7 cellular contexts compared by ENCODE assay signal in genomic region chr17:7932483-7932891, GRCh38. TPM values are rescaled to one million over a fixed set of nuclear protein-coding genes. Genes with fewer than 3 reads are reported as not detected.
DNase-seq lines count a peak whose midpoint lies in the region; ATAC-seq and TF ChIP-seq lines count a peak whose summit lies in the region.

No MANE protein-coding gene starts in this region.

- H3K27me3 ChIP-seq in SU-DHL-6 (ENCODE audit: low read length) (no peaks in the 10 kb centered on the region), endocrine pancreas (ENCODE audit: control insufficient read depth, insufficient read depth, low read length) (no peaks in the 10 kb centered on the region), mesendoderm (ENCODE audit: insufficient read depth, low read length, poor library complexity) (peaks cover 8% of the 10 kb centered on the region), transverse colon (no peaks in the 10 kb centered on the region)

- TF ChIP-seq EP300 in transverse colon (IDR thresholded peaks at IDR 0.05; ENCODE audit: low read depth) = no peak

- WGBS in mesendoderm (ENCODE audit: extremely low coverage, insufficient coverage, low lambda C conversion rate) = no CpG with 5 or more reads among the region's 17 CpGs
- WGBS in transverse colon (ENCODE audit: low coverage in 1 of 2), 2 donors = 0% methylated on average over 17 of the region's 17 CpGs; no CpG with 5 or more reads in 1 of the 2 donors

- H4K5ac ChIP-seq in mesendoderm (ENCODE audit: low read length) = no peak overlapping the region

- DNase-seq in GM10266 (ENCODE audit: extremely low spot score) = peak; percentile 60
- peak; percentile 58 for DNase-seq in mesendoderm
- peak; percentile 43 for DNase-seq in transverse colon

- H3K4me1 ChIP-seq in endocrine pancreas (ENCODE audit: control insufficient read depth, insufficient read depth, low read length) = peaks cover 6% of the 10 kb centered on the region
- peaks cover 5% of the 10 kb centered on the region for H3K4me1 ChIP-seq in mesendoderm (ENCODE audit: control insufficient read depth, low read depth, low read length)
- peaks cover 8 to 37% (median 29%) of the 10 kb centered on the region in 4 donors for H3K4me1 ChIP-seq in transverse colon

- H3K56ac ChIP-seq in mesendoderm (ENCODE audit: low read length) = peak overlapping the region; percentile 100

- H3K4me2 ChIP-seq in SU-DHL-6 (ENCODE audit: low read depth, low read length, poor library complexity, severe bottlenecking) (peak overlapping the region; percentile 87), mesendoderm (ENCODE audit: low read length) (peak overlapping the region; percentile 96)

- 0 out of 2 replicates have a peak, but pooled peaks cover 3% of the 10 kb centered on the region for H4K20me1 ChIP-seq in SU-DHL-6 (ENCODE audit: low read depth, low read length)

- H3K18ac ChIP-seq in mesendoderm (ENCODE audit: low read length) = no peak overlapping the region

- intact Hi-C loops in transverse colon (cut with DNase I; ENCODE audit: low total_unique reads) = no loop called here

- peaks cover 9% of the 10 kb centered on the region for H3K79me1 ChIP-seq in mesendoderm (ENCODE audit: low read length)

- no peak overlapping the region for H3K4ac ChIP-seq in mesendoderm (ENCODE audit: low read depth, low read length)

- no peaks in the 10 kb centered on the region for H3F3A ChIP-seq in SU-DHL-6 (ENCODE audit: insufficient read depth)

- peak overlapping the region; percentile 61 for H3K27ac ChIP-seq in SU-DHL-6 (ENCODE audit: low read depth, low read length)
- no peak overlapping the region for H3K27ac ChIP-seq in mesendoderm (ENCODE audit: low read depth, low read length)
- H3K27ac ChIP-seq in transverse colon = peak overlapping the region; percentile 80 to 89 (median 86)

- H3K9me2 ChIP-seq in SU-DHL-6 (replicated peaks; ENCODE audit: insufficient read depth, low read length) = no peaks in the 10 kb centered on the region

- H4K8ac ChIP-seq in mesendoderm (ENCODE audit: low read depth, low read length) = no peak overlapping the region

- TF ChIP-seq POLR2A in transverse colon (IDR thresholded peaks at IDR 0.05) = no peak

- H3K36me3 ChIP-seq in SU-DHL-6 (ENCODE audit: low read length) (no peaks in the 10 kb centered on the region), endocrine pancreas (ENCODE audit: control insufficient read depth, insufficient read depth, low read length) (no peaks in the 10 kb centered on the region), mesendoderm (ENCODE audit: control insufficient read depth, insufficient read depth, low read length) (peaks cover 2% of the 10 kb centered on the region), transverse colon (peaks cover 0 to 7% (median 3%) of the 10 kb centered on the region in 4 donors)

- peaks cover 33% of the 10 kb centered on the region for H3K79me2 ChIP-seq in SU-DHL-6 (ENCODE audit: insufficient read depth, low read length)
- H3K79me2 ChIP-seq in mesendoderm (ENCODE audit: control insufficient read depth, insufficient read depth, low read length) = peaks cover 2% of the 10 kb centered on the region

- H2BK5ac ChIP-seq in mesendoderm (ENCODE audit: low read length) = peak overlapping the region; percentile 81

- H2BK120ac ChIP-seq in mesendoderm (ENCODE audit: low read depth, low read length) = no peak overlapping the region

- no peak for TF ChIP-seq CTCF in GM10266 (IDR thresholded peaks at IDR 0.05; ENCODE audit: control insufficient read depth, insufficient read depth, low read depth, missing control alignments)
- no peak for TF ChIP-seq CTCF in SU-DHL-6 (IDR thresholded peaks at IDR 0.05; ENCODE audit: insufficient read depth, low read length, poor library complexity, severe bottlenecking)
- TF ChIP-seq CTCF in transverse colon (IDR thresholded peaks at IDR 0.05) = no peak

- peak overlapping the region; percentile 77 for H3K4me3 ChIP-seq in SU-DHL-6 (ENCODE audit: insufficient read depth, low read length, poor library complexity, severe bottlenecking)
- peak overlapping the region; percentile 92 for H3K4me3 ChIP-seq in endocrine pancreas (ENCODE audit: control insufficient read depth, insufficient read depth, low read length)
- H3K4me3 ChIP-seq in mesendoderm (ENCODE audit: low read length) = peak overlapping the region; percentile 94
- H3K4me3 ChIP-seq in transverse colon = peak overlapping the region; percentile 64 to 72 (median 67)

- H3K9ac ChIP-seq in SU-DHL-6 (ENCODE audit: low read length) = peak overlapping the region; percentile 89
- H3K9ac ChIP-seq in endocrine pancreas (ENCODE audit: control insufficient read depth, insufficient read depth, low read length) = peak overlapping the region; percentile 70
- peak overlapping the region; percentile 98 for H3K9ac ChIP-seq in mesendoderm (ENCODE audit: low read length)

- H3K23ac ChIP-seq in mesendoderm (ENCODE audit: low read length) = peak overlapping the region; percentile 97

- peak; percentile 14 for ATAC-seq in HG02943 (IDR thresholded peaks at IDR 0.05; ENCODE audit: low read depth, unreplicated experiment)
- no peak for ATAC-seq in HG03135 (IDR thresholded peaks at IDR 0.05; ENCODE audit: unreplicated experiment)

- in situ Hi-C loops in transverse colon (cut with MboI; ENCODE audit: low pct_ligation_motif_present in 1 of 4, low pct_unique_long_range_greater_than_20kb in 1 of 4, low sequenced_read_pairs in 3 of 4) = no loop called here

- H2AFZ ChIP-seq in SU-DHL-6 (ENCODE audit: low read depth, low read length, severe bottlenecking) = peak overlapping the region; percentile 61

- H2BK15ac ChIP-seq in mesendoderm (replicated peaks; ENCODE audit: low read depth) = no peak overlapping the region

- H2AK5ac ChIP-seq in mesendoderm (ENCODE audit: low read length) = no peak overlapping the region

- H3K9me3 ChIP-seq in SU-DHL-6 (ENCODE audit: insufficient read depth, low read length) (no peaks in the 10 kb centered on the region), endocrine pancreas (ENCODE audit: control insufficient read depth, low read length) (no peaks in the 10 kb centered on the region), transverse colon (no peaks in the 10 kb centered on the region)

RNA-seq across cellular contexts. Expression of gene CNTROB, which starts 0.5 kb away (rescaled TPM):
- polyA plus RNA-seq in mesendoderm (2013, experiment 1 of 2) = 21.6 TPM
- polyA plus RNA-seq in mesendoderm (2013, experiment 2 of 2) = 20.3 TPM
- total RNA-seq in transverse colon = 10 to 100 TPM; 22.7 to 62.1 (median 31.6) TPM

RNA-seq across cellular contexts. Expression of gene TRAPPC1, which starts 0.7 kb away (rescaled TPM):
- polyA plus RNA-seq in mesendoderm (2013, experiment 1 of 2) = 86.5 TPM
- polyA plus RNA-seq in mesendoderm (2013, experiment 2 of 2) = 91.3 TPM
- 10 to 100 TPM; 42.7 to 70.9 (median 68.8) TPM for total RNA-seq in transverse colon

RNA-seq across cellular contexts. Expression of gene KCNAB3, which starts 2.8 kb away (rescaled TPM):
- 0.58 TPM for polyA plus RNA-seq in mesendoderm (2013, experiment 1 of 2)
- 0.60 TPM for polyA plus RNA-seq in mesendoderm (2013, experiment 2 of 2)
- 1 to 10 TPM in 1 of 4 donors, under 1 TPM in 2, not detected in 1; 0.40 to 1.6 (median 0.82) TPM for total RNA-seq in transverse colon

RNA-seq across cellular contexts. Expression of gene RNF227, which starts 16.4 kb away (rescaled TPM):
- polyA plus RNA-seq in mesendoderm (2013, experiment 1 of 2) = 0.29 TPM
- polyA plus RNA-seq in mesendoderm (2013, experiment 2 of 2) = 0.28 TPM
- total RNA-seq in transverse colon = 1 to 10 TPM in 2 of 4 donors, under 1 TPM in 1, not detected in 1; 0.75 to 3.4 (median 2.7) TPM

RNA-seq across cellular contexts. Expression of gene CHD3, which starts 43.9 kb away (rescaled TPM):
- polyA plus RNA-seq in mesendoderm (2013, experiment 1 of 2) = 10.2 TPM
- 10.2 TPM for polyA plus RNA-seq in mesendoderm (2013, experiment 2 of 2)
- 10 to 100 TPM; 53.0 to 71.6 (median 62.0) TPM for total RNA-seq in transverse colon
